ENCODE assay signal across 8 cellular contexts in the genomic region with DNA sequence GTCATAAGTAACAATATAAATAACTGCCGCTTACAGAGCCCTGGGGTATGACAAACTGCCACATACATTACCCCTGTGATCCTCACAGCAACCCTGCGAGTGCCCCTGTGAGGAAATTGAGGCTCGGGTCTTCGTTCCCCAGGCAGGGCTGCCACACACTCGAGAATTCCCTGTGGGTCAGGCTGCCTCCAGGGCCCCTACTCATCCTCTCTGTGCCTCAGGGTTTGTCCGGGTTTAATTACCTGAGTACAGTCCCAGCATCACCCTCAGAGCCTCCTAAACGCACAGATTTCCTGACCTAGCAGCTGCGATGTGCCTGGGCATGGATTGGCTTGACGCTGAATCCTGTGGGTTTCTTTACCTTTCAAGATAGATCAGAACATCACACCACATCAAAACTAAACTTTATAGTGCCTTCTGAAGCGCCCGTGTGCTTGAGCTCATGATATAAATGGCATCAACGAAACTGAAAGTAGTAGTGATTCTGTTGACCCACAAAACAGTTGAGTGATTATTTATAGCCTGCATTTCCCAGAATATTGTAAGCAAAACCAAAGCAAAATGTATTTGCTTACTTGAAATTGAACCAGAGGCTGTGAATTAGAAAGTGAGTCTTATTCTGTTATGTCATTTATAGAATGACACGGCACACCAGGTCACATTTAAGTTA. TPM values are rescaled to one million over a fixed set of nuclear protein-coding genes. Genes with fewer than 3 reads are reported as not detected.
DNase-seq lines count a peak whose midpoint lies in the region; ATAC-seq and TF ChIP-seq lines count a peak whose summit lies in the region.

No MANE protein-coding gene starts in this region.

- intact Hi-C loops in activated T-helper 2 cell treated with anti-CD3 and anti-CD28 coated beads, Interferon-gamma antibody, Interleukin-2, Interleukin-4, amounts not matched to agents 10 μg/mL and 5 μg/mL and 100 μg/mL, durations not matched to agents 14 hours and 24 hours and 36 hours (cut with micrococcal nuclease): loop anchor here (1.0 to 10.0 kb wide), 6 partner anchors 13 to 293 kb away; a partner anchor contains a TSS

- H2AFZ ChIP-seq in KMS-11 (ENCODE audit: low read depth): peak overlapping the region; percentile 38; the same call in 1 of the 2 replicates

- H3K4me3 Mint-ChIP-seq in activated T-helper 2 cell treated with anti-CD3 and anti-CD28 coated beads, Interferon-gamma antibody, Interleukin-2, Interleukin-4, amounts not matched to agents 10 μg/mL and 5 μg/mL and 100 μg/mL, durations not matched to agents 14 hours and 24 hours and 36 hours (ENCODE audit: low read depth): peak overlapping the region; percentile 34
- H3K4me3 Mint-ChIP-seq in naive B cell: peak overlapping the region; percentile 69 to 93 (median 85)

- H3K27ac ChIP-seq in KMS-11: peak overlapping the region; percentile 83
- no peak overlapping the region for H3K27ac ChIP-seq in foreskin keratinocyte

- no peaks in the 10 kb centered on the region for H3K9me3 Mint-ChIP-seq in activated T-helper 2 cell treated with anti-CD3 and anti-CD28 coated beads, Interferon-gamma antibody, Interleukin-2, Interleukin-4, amounts not matched to agents 10 μg/mL and 5 μg/mL and 100 μg/mL, durations not matched to agents 14 hours and 24 hours and 36 hours
- H3K9me3 Mint-ChIP-seq in naive B cell: no peaks in the 10 kb centered on the region

- DNase-seq in GM13976 (ENCODE audit: low spot score) (peak; percentile 63), naive B cell (peak; percentile 46), foreskin keratinocyte (no peak), globus pallidus (ENCODE audit: low spot score) (no peak), dermis blood vessel endothelial cell (no peak)
- DNase-seq in activated T-helper 2 cell treated with anti-CD3 and anti-CD28 coated beads, Interferon-gamma antibody, Interleukin-2, Interleukin-4, amounts not matched to agents 10 μg/mL and 5 μg/mL and 100 μg/mL, durations not matched to agents 14 hours and 24 hours and 36 hours (ENCODE audit: low spot score): peak; percentile 62

- no peaks in the 10 kb centered on the region for H3K79me2 ChIP-seq in KMS-11 (ENCODE audit: insufficient read depth, low read depth)

- ATAC-seq in naive B cell (ENCODE audit: low read depth in 2 of 2) (peak; percentile 4 to 6), foreskin keratinocyte (no peak), GM19455 (IDR thresholded peaks at IDR 0.05; ENCODE audit: unreplicated experiment) (no peak)

- no peaks in the 10 kb centered on the region for H3K27me3 Mint-ChIP-seq in activated T-helper 2 cell treated with anti-CD3 and anti-CD28 coated beads, Interferon-gamma antibody, Interleukin-2, Interleukin-4, amounts not matched to agents 10 μg/mL and 5 μg/mL and 100 μg/mL, durations not matched to agents 14 hours and 24 hours and 36 hours (ENCODE audit: low read depth)
- no peaks in the 10 kb centered on the region for H3K27me3 Mint-ChIP-seq in naive B cell

- peak overlapping the region; percentile 83 for H3K4me2 ChIP-seq in KMS-11

- H4K20me1 ChIP-seq in KMS-11 (ENCODE audit: insufficient read depth): no peaks in the 10 kb centered on the region

- in situ Hi-C loops in GM13976 (cut with MboI; ENCODE audit: low sequenced_read_pairs, unreplicated experiment): no loop called here

- no peaks in the 10 kb centered on the region for H3K27me3 ChIP-seq in KMS-11 (ENCODE audit: insufficient read depth, low read depth)
- H3K27me3 ChIP-seq in foreskin keratinocyte: no peaks in the 10 kb centered on the region

- H3K9ac ChIP-seq in KMS-11: peak overlapping the region; percentile 50; the same call in 1 of the 2 replicates

- H3K36me3 ChIP-seq in KMS-11 (ENCODE audit: insufficient read depth): no peaks in the 10 kb centered on the region

- H3K4me3 ChIP-seq in KMS-11 (IDR thresholded peaks at IDR 0.05; ENCODE audit: insufficient read depth, low read depth, low read length): peak overlapping the region; percentile 50

- peaks cover 69% of the 10 kb centered on the region for H3K4me1 ChIP-seq in KMS-11 (ENCODE audit: low read depth, poor library complexity, severe bottlenecking)
- no peaks in the 10 kb centered on the region for H3K4me1 ChIP-seq in foreskin keratinocyte

- TF ChIP-seq CTCF in GM13976 (IDR thresholded peaks at IDR 0.05; ENCODE audit: borderline replicate concordance, control extremely low read depth, extremely low read depth, insufficient read depth, missing control alignments) (no peak), KMS-11 (conservative IDR thresholded peaks at IDR 0.05; ENCODE audit: low read depth, low read length) (no peak), foreskin keratinocyte (conservative IDR thresholded peaks at IDR 0.05) (no peak)

- H3K27ac Mint-ChIP-seq in activated T-helper 2 cell treated with anti-CD3 and anti-CD28 coated beads, Interferon-gamma antibody, Interleukin-2, Interleukin-4, amounts not matched to agents 10 μg/mL and 5 μg/mL and 100 μg/mL, durations not matched to agents 14 hours and 24 hours and 36 hours: peak overlapping the region; percentile 29
- H3K27ac Mint-ChIP-seq in naive B cell: peak overlapping the region; percentile 88 to 100 (median 100)

- H3K36me3 Mint-ChIP-seq in activated T-helper 2 cell treated with anti-CD3 and anti-CD28 coated beads, Interferon-gamma antibody, Interleukin-2, Interleukin-4, amounts not matched to agents 10 μg/mL and 5 μg/mL and 100 μg/mL, durations not matched to agents 14 hours and 24 hours and 36 hours (ENCODE audit: low read depth): peaks cover 56% of the 10 kb centered on the region
- H3K36me3 Mint-ChIP-seq in naive B cell: peaks cover 13 to 15% of the 10 kb centered on the region in 2 donors

- H3K4me1 Mint-ChIP-seq in activated T-helper 2 cell treated with anti-CD3 and anti-CD28 coated beads, Interferon-gamma antibody, Interleukin-2, Interleukin-4, amounts not matched to agents 10 μg/mL and 5 μg/mL and 100 μg/mL, durations not matched to agents 14 hours and 24 hours and 36 hours (ENCODE audit: low read depth): peaks cover 40% of the 10 kb centered on the region
- peaks cover 64 to 87% (median 77%) of the 10 kb centered on the region in 3 donors for H3K4me1 Mint-ChIP-seq in naive B cell

RNA-seq across cellular contexts. Expression of a gene that starts 14.0 kb away (rescaled TPM):
- 21.6 and 22.3 TPM in 2 replicates for total RNA-seq in activated T-helper 2 cell treated with anti-CD3 and anti-CD28 coated beads, Interferon-gamma antibody, Interleukin-2, Interleukin-4, amounts not matched to agents 10 μg/mL and 5 μg/mL and 100 μg/mL, durations not matched to agents 14 hours and 24 hours and 36 hours
- 10 to 100 TPM in 4 of 6 donors, 1 to 10 TPM in 2; 4.9 to 15.7 (median 11.2) TPM for polyA plus RNA-seq in naive B cell (ENCODE audit: low read depth in 6 of 6)
- total RNA-seq in foreskin keratinocyte: 5.4 and 7.5 TPM in 2 replicates
- 3.2 and 3.5 TPM in 2 replicates for polyA plus RNA-seq in foreskin keratinocyte
- total RNA-seq in dermis blood vessel endothelial cell: 14.0 and 15.0 TPM in 2 replicates

RNA-seq across cellular contexts. Expression of a gene that starts 31.6 kb away (rescaled TPM):
- not detected in 2 replicates for total RNA-seq in activated T-helper 2 cell treated with anti-CD3 and anti-CD28 coated beads, Interferon-gamma antibody, Interleukin-2, Interleukin-4, amounts not matched to agents 10 μg/mL and 5 μg/mL and 100 μg/mL, durations not matched to agents 14 hours and 24 hours and 36 hours
- polyA plus RNA-seq in naive B cell (ENCODE audit: low read depth in 6 of 6) (not detected), foreskin keratinocyte (0.20 and 0.21 TPM in 2 replicates)
- total RNA-seq in foreskin keratinocyte (0.11 TPM in 1 of 2 replicates, not detected in the other), dermis blood vessel endothelial cell (not detected in 2 replicates)

Comparison
In these comparisons a context has a peak if more than half of its experiments do, and no peak if none do; other contexts are left out.
1. DNase-seq: peak in GM13976 (single experiment), activated T-helper 2 cell treated with anti-CD3 and anti-CD28 coated beads, Interferon-gamma antibody, Interleukin-2, Interleukin-4, amounts not matched to agents 10 μg/mL and 5 μg/mL and 100 μg/mL, durations not matched to agents 14 hours and 24 hours and 36 hours (single experiment) and naive B cell (single experiment); none in foreskin keratinocyte (0 of 2), globus pallidus (single experiment) and dermis blood vessel endothelial cell (single experiment).
2. ATAC-seq: peak in naive B cell (2 of 2); none in foreskin keratinocyte (single experiment) and GM19455 (single experiment).